ENCODE assay signal across 2 cellular contexts in the genomic region with DNA sequence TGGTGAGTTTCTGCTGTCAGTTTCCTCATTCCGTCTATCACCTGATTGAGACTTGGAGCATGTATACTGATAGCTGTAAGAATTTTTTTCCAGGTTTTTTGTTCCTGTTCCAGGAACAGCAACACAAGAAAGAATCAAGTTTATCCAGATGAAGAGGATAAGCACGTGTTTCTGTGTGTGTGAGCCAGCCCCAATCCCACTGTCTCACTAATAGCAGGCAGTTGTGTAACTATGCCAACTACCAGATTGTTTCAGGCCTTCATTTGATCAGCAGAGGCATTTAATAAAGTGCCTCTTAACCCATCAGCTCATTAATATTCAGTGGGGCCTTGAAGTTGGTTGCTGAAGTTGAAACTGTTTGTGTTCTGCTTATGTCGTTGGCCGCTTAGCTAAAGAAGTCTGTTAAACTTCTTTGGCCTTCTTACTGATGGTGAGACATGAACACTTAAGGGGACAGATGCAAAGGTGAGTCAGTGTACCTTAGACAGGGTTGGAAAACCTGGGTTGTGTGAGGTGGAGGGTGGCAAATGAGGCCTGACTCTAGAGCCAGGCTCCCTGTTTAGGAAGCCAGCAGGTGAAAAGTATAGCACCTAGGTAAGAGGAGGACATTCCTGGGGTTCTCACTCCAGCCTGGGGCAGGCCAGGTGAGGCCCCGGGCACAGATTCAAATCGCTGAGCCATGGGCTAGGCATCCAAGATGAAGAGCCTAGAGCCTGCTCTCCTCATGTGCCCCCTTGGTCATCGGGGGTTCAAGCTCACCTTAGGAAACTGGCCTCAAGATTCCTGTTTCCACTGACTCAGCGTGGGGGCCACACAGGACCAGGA.
TF ChIP-seq lines count a peak whose summit lies in the region.

No MANE protein-coding gene starts in this region.

TF ChIP-seq in HCT116, 20 proteins besides CTCF, POLR2A, EP300 and RAD21:
- no peak for TF ChIP-seq FOSL1 (IDR thresholded peaks at IDR 0.05; ENCODE audit: low read depth)
- no peak for TF ChIP-seq POLR2AphosphoS5 (IDR thresholded peaks at IDR 0.05; ENCODE audit: low read depth, low read length)
- no peak for TF ChIP-seq SIN3A (IDR thresholded peaks at IDR 0.05; ENCODE audit: low read depth)
- TF ChIP-seq SP1 (IDR thresholded peaks at IDR 0.05; ENCODE audit: low read depth), result no peak
- no peak for TF ChIP-seq TCF7L2 (IDR thresholded peaks at IDR 0.05; ENCODE audit: borderline replicate concordance, extremely low read depth, insufficient read depth, insufficient read length)
- TF ChIP-seq JUND (IDR thresholded peaks at IDR 0.05), result no peak
- no peak for TF ChIP-seq ZNF274 (IDR thresholded peaks at IDR 0.05; ENCODE audit: low read depth, low read length)
- TF ChIP-seq CBX3 (IDR thresholded peaks at IDR 0.05; ENCODE audit: low read depth), result no peak
- TF ChIP-seq YY1 (IDR thresholded peaks at IDR 0.05; ENCODE audit: extremely low read depth, insufficient replicate concordance, low read depth, low read length), result no peak
- no peak for TF ChIP-seq EGR1 (IDR thresholded peaks at IDR 0.05; ENCODE audit: low read depth)
- TF ChIP-seq SRF (IDR thresholded peaks at IDR 0.05; ENCODE audit: low read depth), result no peak
- no peak for TF ChIP-seq ELF1 (IDR thresholded peaks at IDR 0.05; ENCODE audit: borderline replicate concordance, low read depth)
TF ChIP-seq in HCT116: peak in this region for 0.

TF ChIP-seq in WTC11, 78 proteins besides CTCF, POLR2A, EP300 and RAD21:
- TF ChIP-seq GTF2I (CRISPR knock-in tag; conservative IDR thresholded peaks at IDR 0.05) (no peak), TP53 (CRISPR knock-in tag; IDR thresholded peaks at IDR 0.05) (no peak), JUN (CRISPR knock-in tag; IDR thresholded peaks at IDR 0.05) (no peak), MXD4 (CRISPR knock-in tag; IDR thresholded peaks at IDR 0.05; ENCODE audit: borderline replicate concordance) (no peak), NFE2L1 (CRISPR knock-in tag; IDR thresholded peaks at IDR 0.05) (no peak), MYBL2 (CRISPR knock-in tag; IDR thresholded peaks at IDR 0.05) (no peak), ATF1 (CRISPR knock-in tag; IDR thresholded peaks at IDR 0.05) (no peak), ZNF263 (CRISPR knock-in tag; IDR thresholded peaks at IDR 0.05; ENCODE audit: low read depth) (no peak), HMGA2 (CRISPR knock-in tag; IDR thresholded peaks at IDR 0.05) (no peak)
- TF ChIP-seq, protein P1, sequence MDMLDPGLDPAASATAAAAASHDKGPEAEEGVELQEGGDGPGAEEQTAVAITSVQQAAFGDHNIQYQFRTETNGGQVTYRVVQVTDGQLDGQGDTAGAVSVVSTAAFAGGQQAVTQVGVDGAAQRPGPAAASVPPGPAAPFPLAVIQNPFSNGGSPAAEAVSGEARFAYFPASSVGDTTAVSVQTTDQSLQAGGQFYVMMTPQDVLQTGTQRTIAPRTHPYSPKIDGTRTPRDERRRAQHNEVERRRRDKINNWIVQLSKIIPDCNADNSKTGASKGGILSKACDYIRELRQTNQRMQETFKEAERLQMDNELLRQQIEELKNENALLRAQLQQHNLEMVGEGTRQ (CRISPR knock-in tag; IDR thresholded peaks at IDR 0.05), result no peak
- TF ChIP-seq, protein P2, sequence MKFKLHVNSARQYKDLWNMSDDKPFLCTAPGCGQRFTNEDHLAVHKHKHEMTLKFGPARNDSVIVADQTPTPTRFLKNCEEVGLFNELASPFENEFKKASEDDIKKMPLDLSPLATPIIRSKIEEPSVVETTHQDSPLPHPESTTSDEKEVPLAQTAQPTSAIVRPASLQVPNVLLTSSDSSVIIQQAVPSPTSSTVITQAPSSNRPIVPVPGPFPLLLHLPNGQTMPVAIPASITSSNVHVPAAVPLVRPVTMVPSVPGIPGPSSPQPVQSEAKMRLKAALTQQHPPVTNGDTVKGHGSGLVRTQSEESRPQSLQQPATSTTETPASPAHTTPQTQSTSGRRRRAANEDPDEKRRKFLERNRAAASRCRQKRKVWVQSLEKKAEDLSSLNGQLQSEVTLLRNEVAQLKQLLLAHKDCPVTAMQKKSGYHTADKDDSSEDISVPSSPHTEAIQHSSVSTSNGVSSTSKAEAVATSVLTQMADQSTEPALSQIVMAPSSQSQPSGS (CRISPR knock-in tag; IDR thresholded peaks at IDR 0.05; ENCODE audit: borderline replicate concordance, low read depth), result no peak
- TF ChIP-seq, protein P3, sequence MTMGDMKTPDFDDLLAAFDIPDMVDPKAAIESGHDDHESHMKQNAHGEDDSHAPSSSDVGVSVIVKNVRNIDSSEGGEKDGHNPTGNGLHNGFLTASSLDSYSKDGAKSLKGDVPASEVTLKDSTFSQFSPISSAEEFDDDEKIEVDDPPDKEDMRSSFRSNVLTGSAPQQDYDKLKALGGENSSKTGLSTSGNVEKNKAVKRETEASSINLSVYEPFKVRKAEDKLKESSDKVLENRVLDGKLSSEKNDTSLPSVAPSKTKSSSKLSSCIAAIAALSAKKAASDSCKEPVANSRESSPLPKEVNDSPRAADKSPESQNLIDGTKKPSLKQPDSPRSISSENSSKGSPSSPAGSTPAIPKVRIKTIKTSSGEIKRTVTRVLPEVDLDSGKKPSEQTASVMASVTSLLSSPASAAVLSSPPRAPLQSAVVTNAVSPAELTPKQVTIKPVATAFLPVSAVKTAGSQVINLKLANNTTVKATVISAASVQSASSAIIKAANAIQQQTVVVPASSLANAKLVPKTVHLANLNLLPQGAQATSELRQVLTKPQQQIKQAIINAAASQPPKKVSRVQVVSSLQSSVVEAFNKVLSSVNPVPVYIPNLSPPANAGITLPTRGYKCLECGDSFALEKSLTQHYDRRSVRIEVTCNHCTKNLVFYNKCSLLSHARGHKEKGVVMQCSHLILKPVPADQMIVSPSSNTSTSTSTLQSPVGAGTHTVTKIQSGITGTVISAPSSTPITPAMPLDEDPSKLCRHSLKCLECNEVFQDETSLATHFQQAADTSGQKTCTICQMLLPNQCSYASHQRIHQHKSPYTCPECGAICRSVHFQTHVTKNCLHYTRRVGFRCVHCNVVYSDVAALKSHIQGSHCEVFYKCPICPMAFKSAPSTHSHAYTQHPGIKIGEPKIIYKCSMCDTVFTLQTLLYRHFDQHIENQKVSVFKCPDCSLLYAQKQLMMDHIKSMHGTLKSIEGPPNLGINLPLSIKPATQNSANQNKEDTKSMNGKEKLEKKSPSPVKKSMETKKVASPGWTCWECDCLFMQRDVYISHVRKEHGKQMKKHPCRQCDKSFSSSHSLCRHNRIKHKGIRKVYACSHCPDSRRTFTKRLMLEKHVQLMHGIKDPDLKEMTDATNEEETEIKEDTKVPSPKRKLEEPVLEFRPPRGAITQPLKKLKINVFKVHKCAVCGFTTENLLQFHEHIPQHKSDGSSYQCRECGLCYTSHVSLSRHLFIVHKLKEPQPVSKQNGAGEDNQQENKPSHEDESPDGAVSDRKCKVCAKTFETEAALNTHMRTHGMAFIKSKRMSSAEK (CRISPR knock-in tag; IDR thresholded peaks at IDR 0.05; ENCODE audit: borderline replicate concordance), result no peak
- TF ChIP-seq, protein P4, sequence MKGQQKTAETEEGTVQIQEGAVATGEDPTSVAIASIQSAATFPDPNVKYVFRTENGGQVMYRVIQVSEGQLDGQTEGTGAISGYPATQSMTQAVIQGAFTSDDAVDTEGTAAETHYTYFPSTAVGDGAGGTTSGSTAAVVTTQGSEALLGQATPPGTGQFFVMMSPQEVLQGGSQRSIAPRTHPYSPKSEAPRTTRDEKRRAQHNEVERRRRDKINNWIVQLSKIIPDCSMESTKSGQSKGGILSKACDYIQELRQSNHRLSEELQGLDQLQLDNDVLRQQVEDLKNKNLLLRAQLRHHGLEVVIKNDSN (CRISPR knock-in tag; IDR thresholded peaks at IDR 0.05), result no peak
- TF ChIP-seq, protein P5, sequence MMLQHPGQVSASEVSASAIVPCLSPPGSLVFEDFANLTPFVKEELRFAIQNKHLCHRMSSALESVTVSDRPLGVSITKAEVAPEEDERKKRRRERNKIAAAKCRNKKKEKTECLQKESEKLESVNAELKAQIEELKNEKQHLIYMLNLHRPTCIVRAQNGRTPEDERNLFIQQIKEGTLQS (CRISPR knock-in tag; conservative IDR thresholded peaks at IDR 0.05), result no peak
- TF ChIP-seq, protein P6, sequence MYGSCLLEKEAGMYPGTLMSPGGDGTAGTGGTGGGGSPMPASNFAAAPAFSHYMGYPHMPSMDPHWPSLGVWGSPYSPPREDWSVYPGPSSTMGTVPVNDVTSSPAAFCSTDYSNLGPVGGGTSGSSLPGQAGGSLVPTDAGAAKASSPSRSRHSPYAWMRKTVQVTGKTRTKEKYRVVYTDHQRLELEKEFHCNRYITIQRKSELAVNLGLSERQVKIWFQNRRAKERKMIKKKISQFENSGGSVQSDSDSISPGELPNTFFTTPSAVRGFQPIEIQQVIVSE (CRISPR knock-in tag; IDR thresholded peaks at IDR 0.05; ENCODE audit: borderline replicate concordance), result no peak
TF ChIP-seq in WTC11: peak in this region for 0.
